12 cellular contexts compared by ENCODE assay signal in the genomic region with DNA sequence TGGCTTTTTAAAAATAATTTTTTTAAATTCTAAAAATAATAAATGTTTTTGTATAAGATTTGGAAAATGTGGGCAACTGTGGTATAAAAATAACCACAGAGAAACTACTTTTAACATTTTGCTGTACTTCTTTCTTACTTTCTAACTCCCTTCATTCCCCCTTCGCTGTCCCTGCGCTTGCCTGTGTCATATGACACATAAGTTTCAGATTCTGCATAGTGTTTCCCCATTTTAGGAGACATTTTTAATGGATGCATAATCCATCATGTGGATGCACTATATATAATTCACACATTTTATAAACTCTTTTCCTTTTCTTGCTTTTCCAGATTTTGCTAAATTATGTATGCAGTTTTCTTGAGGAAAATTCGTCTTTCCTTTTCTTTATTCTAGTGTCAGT. TPM values are rescaled to one million over a fixed set of nuclear protein-coding genes. Genes with fewer than 3 reads are reported as not detected.
DNase-seq lines count a peak whose midpoint lies in the region; ATAC-seq and TF ChIP-seq lines count a peak whose summit lies in the region.
"Had no signal": no experiment of that assay in that cellular context is flagged by ENCODE, and none has a peak within 500 bp of the region (broad histone marks: within the 10 kb centered on the region; RNA-seq: fewer than 3 reads in every experiment).

No MANE protein-coding gene starts in this region.

- H3K36me3 Mint-ChIP-seq in naive B cell, result peaks cover 0 to 4% of the 10 kb centered on the region in 2 donors

- peaks cover 0 to 4% (median 0%) of the 10 kb centered on the region in 7 donors for H3K9me3 Mint-ChIP-seq in naive B cell

- peak overlapping the region; percentile 19 to 87 (median 70) for H3K4me3 Mint-ChIP-seq in naive B cell

- H3K27me3 Mint-ChIP-seq in naive B cell, result no peaks in the 10 kb centered on the region

- DNase-seq in naive B cell (peak; percentile 37), lower leg skin (ENCODE audit: low spot score in 2 of 2) (no peak), NCI-H1048 (lab: John Stamatoyannopoulos, UW) (no peak)
- DNase-seq in stimulated activated CD4-positive, alpha-beta T cell treated with anti-CD3 and anti-CD28 coated beads, Interleukin-2, amount 100 ng/mL, for 48 hours, result no peak
- DNase-seq: activated effector memory CD4-positive, alpha-beta T cell treated with Interleukin-2 at 50 U/mL for 16 hours; NCI-H774; stimulated activated CD4-positive, alpha-beta T cell treated with anti-CD3 and anti-CD28 coated beads, Interleukin-12 subunit alpha, Interleukin-12 subunit beta, amount 100 ng/mL, for 4 hours had no signal

- peak; percentile 31 for ATAC-seq in GM18870 (IDR thresholded peaks at IDR 0.05; ENCODE audit: unreplicated experiment)
- peak; percentile 56 for ATAC-seq in HG02588 (IDR thresholded peaks at IDR 0.05; ENCODE audit: unreplicated experiment)
- peak; percentile 36 for ATAC-seq in HG03571 (IDR thresholded peaks at IDR 0.05; ENCODE audit: unreplicated experiment)
- ATAC-seq in naive B cell (ENCODE audit: low read depth in 2 of 2), result peak; percentile 12 to 18
- ATAC-seq in HG02884 (IDR thresholded peaks at IDR 0.05; ENCODE audit: unreplicated experiment), result no peak
- ATAC-seq: K562 had no signal

- H3K4me3 ChIP-seq in lower leg skin (ENCODE audit: low read depth, poor library complexity, severe bottlenecking), result no peak overlapping the region
- H3K4me3 ChIP-seq: K562 had no signal

- H3K4me1 Mint-ChIP-seq in naive B cell, result peaks cover 30 to 60% (median 37%) of the 10 kb centered on the region in 3 donors

- WGBS in lower leg skin, 2 donors, result 88% methylated on average over 3 of the region's 3 CpGs

- TF ChIP-seq CTCF in lower leg skin (IDR thresholded peaks at IDR 0.05), result no peak

- peak overlapping the region; percentile 82 to 95 (median 89) for H3K27ac Mint-ChIP-seq in naive B cell

- intact Hi-C loops in lower leg skin (cut with DNase I; ENCODE audit: low total_unique reads), result no loop called here

- TF ChIP-seq POLR2A in lower leg skin (IDR thresholded peaks at IDR 0.05), result no peak

RNA-seq across cellular contexts. Expression of gene ATG4C, which starts 16.3 kb away (rescaled TPM):
- polyA plus RNA-seq in naive B cell (ENCODE audit: low read depth in 6 of 6), result 10 to 100 TPM; 28.9 to 63.5 (median 38.2) TPM
- total RNA-seq in lower leg skin, result 1 to 10 TPM; 2.3 to 4.8 (median 4.4) TPM
